In the genomic region with DNA sequence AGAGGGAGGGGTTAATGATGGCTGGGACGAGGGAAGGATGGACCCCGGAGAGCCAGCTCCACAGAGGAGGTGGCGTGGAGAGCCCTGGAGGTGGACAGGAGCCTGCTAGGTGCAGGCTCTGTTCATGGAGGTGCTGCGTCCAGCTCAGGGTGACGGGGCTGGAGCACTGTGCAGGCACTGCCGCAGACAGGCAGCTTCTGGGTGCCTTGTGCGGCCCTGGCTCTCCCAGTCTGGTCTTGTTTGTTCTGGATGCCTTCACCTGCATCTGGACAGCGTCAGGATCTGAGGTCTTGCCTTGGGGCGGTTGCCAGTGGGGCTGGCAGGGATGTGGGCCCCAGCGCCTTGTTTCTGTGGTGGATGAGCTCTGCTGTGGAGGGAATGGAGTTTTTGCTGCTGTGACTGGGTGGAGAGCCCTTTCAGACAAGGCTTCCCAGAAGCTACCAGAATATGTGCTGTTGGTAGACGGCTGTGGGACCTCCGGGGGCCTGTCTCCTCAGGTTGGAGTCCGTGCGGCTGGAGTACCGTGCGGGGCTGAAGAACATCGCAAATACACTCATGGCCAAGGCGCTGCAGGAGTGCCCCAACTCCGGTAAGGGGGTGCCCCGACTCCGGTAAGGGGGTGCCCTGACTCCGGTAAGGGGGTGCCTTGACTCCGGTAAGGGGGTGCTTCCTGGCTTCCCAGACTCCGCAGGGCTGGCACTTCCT, we compare ENCODE assay signal across 1 cellular context.
TF ChIP-seq lines count a peak whose summit lies in the region.

No MANE protein-coding gene starts in this region.

TF ChIP-seq in GM12878, 131 proteins besides CTCF, POLR2A, EP300 and RAD21:
- TF ChIP-seq, protein P1, sequence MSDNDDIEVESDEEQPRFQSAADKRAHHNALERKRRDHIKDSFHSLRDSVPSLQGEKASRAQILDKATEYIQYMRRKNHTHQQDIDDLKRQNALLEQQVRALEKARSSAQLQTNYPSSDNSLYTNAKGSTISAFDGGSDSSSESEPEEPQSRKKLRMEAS (IDR thresholded peaks at IDR 0.05; ENCODE audit: low read depth, low read length) = no peak
- no peak for TF ChIP-seq ZNF622 (IDR thresholded peaks at IDR 0.05)
- TF ChIP-seq ZSCAN29 (IDR thresholded peaks at IDR 0.05) = no peak
- TF ChIP-seq NR2F1 (conservative IDR thresholded peaks at IDR 0.05) = no peak
- TF ChIP-seq, protein P2, sequence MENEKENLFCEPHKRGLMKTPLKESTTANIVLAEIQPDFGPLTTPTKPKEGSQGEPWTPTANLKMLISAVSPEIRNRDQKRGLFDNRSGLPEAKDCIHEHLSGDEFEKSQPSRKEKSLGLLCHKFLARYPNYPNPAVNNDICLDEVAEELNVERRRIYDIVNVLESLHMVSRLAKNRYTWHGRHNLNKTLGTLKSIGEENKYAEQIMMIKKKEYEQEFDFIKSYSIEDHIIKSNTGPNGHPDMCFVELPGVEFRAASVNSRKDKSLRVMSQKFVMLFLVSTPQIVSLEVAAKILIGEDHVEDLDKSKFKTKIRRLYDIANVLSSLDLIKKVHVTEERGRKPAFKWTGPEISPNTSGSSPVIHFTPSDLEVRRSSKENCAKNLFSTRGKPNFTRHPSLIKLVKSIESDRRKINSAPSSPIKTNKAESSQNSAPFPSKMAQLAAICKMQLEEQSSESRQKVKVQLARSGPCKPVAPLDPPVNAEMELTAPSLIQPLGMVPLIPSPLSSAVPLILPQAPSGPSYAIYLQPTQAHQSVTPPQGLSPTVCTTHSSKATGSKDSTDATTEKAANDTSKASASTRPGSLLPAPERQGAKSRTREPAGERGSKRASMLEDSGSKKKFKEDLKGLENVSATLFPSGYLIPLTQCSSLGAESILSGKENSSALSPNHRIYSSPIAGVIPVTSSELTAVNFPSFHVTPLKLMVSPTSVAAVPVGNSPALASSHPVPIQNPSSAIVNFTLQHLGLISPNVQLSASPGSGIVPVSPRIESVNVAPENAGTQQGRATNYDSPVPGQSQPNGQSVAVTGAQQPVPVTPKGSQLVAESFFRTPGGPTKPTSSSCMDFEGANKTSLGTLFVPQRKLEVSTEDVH (IDR thresholded peaks at IDR 0.05; ENCODE audit: low read depth, partially characterized antibody) = no peak
- no peak for TF ChIP-seq HDAC2 (IDR thresholded peaks at IDR 0.05)
- TF ChIP-seq SMAD5 (IDR thresholded peaks at IDR 0.05; ENCODE audit: low read depth) = no peak
- TF ChIP-seq HDGF (IDR thresholded peaks at IDR 0.05) = no peak
- TF ChIP-seq CBX3 (IDR thresholded peaks at IDR 0.05; ENCODE audit: borderline replicate concordance, low read depth) = no peak
- TF ChIP-seq, protein P3, sequence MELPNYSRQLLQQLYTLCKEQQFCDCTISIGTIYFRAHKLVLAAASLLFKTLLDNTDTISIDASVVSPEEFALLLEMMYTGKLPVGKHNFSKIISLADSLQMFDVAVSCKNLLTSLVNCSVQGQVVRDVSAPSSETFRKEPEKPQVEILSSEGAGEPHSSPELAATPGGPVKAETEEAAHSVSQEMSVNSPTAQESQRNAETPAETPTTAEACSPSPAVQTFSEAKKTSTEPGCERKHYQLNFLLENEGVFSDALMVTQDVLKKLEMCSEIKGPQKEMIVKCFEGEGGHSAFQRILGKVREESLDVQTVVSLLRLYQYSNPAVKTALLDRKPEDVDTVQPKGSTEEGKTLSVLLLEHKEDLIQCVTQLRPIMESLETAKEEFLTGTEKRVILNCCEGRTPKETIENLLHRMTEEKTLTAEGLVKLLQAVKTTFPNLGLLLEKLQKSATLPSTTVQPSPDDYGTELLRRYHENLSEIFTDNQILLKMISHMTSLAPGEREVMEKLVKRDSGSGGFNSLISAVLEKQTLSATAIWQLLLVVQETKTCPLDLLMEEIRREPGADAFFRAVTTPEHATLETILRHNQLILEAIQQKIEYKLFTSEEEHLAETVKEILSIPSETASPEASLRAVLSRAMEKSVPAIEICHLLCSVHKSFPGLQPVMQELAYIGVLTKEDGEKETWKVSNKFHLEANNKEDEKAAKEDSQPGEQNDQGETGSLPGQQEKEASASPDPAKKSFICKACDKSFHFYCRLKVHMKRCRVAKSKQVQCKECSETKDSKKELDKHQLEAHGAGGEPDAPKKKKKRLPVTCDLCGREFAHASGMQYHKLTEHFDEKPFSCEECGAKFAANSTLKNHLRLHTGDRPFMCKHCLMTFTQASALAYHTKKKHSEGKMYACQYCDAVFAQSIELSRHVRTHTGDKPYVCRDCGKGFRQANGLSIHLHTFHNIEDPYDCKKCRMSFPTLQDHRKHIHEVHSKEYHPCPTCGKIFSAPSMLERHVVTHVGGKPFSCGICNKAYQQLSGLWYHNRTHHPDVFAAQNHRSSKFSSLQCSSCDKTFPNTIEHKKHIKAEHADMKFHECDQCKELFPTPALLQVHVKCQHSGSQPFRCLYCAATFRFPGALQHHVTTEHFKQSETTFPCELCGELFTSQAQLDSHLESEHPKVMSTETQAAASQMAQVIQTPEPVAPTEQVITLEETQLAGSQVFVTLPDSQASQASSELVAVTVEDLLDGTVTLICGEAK (IDR thresholded peaks at IDR 0.05; ENCODE audit: borderline replicate concordance) = no peak
- no peak for TF ChIP-seq NRF1 (conservative IDR thresholded peaks at IDR 0.05; ENCODE audit: low read depth, low read length)
- TF ChIP-seq ZNF274 (IDR thresholded peaks at IDR 0.05; ENCODE audit: insufficient read depth, insufficient read length) = no peak
- TF ChIP-seq, protein P4, sequence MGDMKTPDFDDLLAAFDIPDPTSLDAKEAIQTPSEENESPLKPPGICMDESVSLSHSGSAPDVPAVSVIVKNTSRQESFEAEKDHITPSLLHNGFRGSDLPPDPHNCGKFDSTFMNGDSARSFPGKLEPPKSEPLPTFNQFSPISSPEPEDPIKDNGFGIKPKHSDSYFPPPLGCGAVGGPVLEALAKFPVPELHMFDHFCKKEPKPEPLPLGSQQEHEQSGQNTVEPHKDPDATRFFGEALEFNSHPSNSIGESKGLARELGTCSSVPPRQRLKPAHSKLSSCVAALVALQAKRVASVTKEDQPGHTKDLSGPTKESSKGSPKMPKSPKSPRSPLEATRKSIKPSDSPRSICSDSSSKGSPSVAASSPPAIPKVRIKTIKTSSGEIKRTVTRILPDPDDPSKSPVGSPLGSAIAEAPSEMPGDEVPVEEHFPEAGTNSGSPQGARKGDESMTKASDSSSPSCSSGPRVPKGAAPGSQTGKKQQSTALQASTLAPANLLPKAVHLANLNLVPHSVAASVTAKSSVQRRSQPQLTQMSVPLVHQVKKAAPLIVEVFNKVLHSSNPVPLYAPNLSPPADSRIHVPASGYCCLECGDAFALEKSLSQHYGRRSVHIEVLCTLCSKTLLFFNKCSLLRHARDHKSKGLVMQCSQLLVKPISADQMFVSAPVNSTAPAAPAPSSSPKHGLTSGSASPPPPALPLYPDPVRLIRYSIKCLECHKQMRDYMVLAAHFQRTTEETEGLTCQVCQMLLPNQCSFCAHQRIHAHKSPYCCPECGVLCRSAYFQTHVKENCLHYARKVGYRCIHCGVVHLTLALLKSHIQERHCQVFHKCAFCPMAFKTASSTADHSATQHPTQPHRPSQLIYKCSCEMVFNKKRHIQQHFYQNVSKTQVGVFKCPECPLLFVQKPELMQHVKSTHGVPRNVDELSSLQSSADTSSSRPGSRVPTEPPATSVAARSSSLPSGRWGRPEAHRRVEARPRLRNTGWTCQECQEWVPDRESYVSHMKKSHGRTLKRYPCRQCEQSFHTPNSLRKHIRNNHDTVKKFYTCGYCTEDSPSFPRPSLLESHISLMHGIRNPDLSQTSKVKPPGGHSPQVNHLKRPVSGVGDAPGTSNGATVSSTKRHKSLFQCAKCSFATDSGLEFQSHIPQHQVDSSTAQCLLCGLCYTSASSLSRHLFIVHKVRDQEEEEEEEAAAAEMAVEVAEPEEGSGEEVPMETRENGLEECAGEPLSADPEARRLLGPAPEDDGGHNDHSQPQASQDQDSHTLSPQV (IDR thresholded peaks at IDR 0.05) = no peak
- no peak for TF ChIP-seq SUZ12 (IDR thresholded peaks at IDR 0.05; ENCODE audit: unreplicated experiment)
- TF ChIP-seq BHLHE40 (IDR thresholded peaks at IDR 0.05; ENCODE audit: borderline replicate concordance in 1 of 2, low read depth in 2 of 2, low read length in 1 of 2) = no peak
- TF ChIP-seq IKZF1 (conservative IDR thresholded peaks at IDR 0.05) = no peak
- TF ChIP-seq FOS (IDR thresholded peaks at IDR 0.05; ENCODE audit: borderline replicate concordance, extremely low read depth, insufficient read length) = no peak
- TF ChIP-seq ZZZ3 (IDR thresholded peaks at IDR 0.05; ENCODE audit: control insufficient read depth, insufficient read length, low read depth) = no peak
